Comparison of ENCODE assay signal across 1 cellular context in the genomic region with DNA sequence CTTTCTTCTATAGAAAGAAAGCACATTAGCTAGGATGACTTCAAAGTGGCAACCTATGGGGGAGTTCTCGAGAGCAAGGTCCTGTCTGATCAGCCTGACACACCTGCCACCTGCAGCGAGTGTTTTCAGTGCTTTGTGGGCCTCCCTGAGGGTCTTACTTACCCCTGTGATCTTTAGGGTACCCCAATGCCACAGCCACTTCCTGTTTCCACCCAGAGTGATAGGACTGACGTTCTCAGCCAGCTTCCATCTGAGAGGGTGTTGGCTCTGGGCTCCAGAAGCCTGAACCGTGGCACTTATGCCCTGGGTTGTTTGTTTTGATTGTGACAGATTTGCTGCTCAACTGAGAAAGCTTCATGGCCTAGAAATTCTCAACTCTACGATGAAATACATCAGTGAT.
TF ChIP-seq lines count a peak whose summit lies in the region.

No MANE protein-coding gene starts in this region.

TF ChIP-seq in K562, 482 proteins besides CTCF, POLR2A, EP300 and RAD21:
- TF ChIP-seq SPI1 (IDR thresholded peaks at IDR 0.05; ENCODE audit: borderline replicate concordance, low read depth, low read length) (peak; percentile 39; the same call in 1 of the 2 replicates), ZBTB1 (CRISPR knock-in tag; IDR thresholded peaks at IDR 0.05; ENCODE audit: borderline replicate concordance, low read depth) (no peak)
